13 cellular contexts compared by ENCODE assay signal in genomic region chr1:184379111-184379752, GRCh38. TPM values are rescaled to one million over a fixed set of nuclear protein-coding genes. Genes with fewer than 3 reads are reported as not detected.
DNase-seq lines count a peak whose midpoint lies in the region; ATAC-seq and TF ChIP-seq lines count a peak whose summit lies in the region.
"Had no signal": no experiment of that assay in that cellular context is flagged by ENCODE, and none has a peak within 500 bp of the region (broad histone marks: within the 10 kb centered on the region; RNA-seq: fewer than 3 reads in every experiment).

No MANE protein-coding gene starts in this region.

- intact Hi-C loops in A673 (cut with micrococcal nuclease; ENCODE audit: unreplicated experiment) (no loop called here), left ventricle myocardium inferior (cut with micrococcal nuclease) (no loop called here)

- BruUV-seq in A673 (replicated peaks; lab: Mats Ljungman, UMichigan), result no TSS peak

- CTCF ChIA-PET in A673 (lab: Charles Lee), result interaction anchor here (0.6 to 1.2 kb wide), 2 partner anchors 116 to 284 kb away, joined by 3 to 4 read pairs; no protein-coding TSS in a partner anchor

- H3K27ac ChIP-seq in A673 (ENCODE audit: low read depth, low read length, poor library complexity, severe bottlenecking) (no peak overlapping the region), left ventricle myocardium inferior (replicated peaks) (no peak overlapping the region)
- H3K27ac ChIP-seq: ovary had no signal

- POLR2A ChIA-PET in A673 (lab: Charles Lee; ENCODE audit: low non-redundant PET), result no interaction called here

- ATAC-seq in left lobe of liver, result no peak
- ATAC-seq: activated T-cell treated with anti-CD3 and anti-CD28 coated beads, Interleukin-2, amount 50 U/mL, for 72 hours had no signal

- in situ Hi-C loops in SK-MEL-5 (cut with HindIII; ENCODE audit: low pct_unique_long_range_greater_than_20kb, low sequenced_read_pairs), result no loop called here

- no peaks in the 10 kb centered on the region for H3K4me1 ChIP-seq in A673 (ENCODE audit: insufficient read depth, low read length, poor library complexity, severe bottlenecking)
- H3K4me1 ChIP-seq in left ventricle myocardium inferior, result no peaks in the 10 kb centered on the region

- H3K36me3 ChIP-seq in A673 (ENCODE audit: insufficient read depth, low read length, poor library complexity, severe bottlenecking) (no peaks in the 10 kb centered on the region), left ventricle myocardium inferior (no peaks in the 10 kb centered on the region)
- H3K36me3 ChIP-seq: ovary had no signal

- peak; percentile 24 for DNase-seq in A673 (ENCODE audit: low spot score)
- DNase-seq in HFF-Myc (ENCODE audit: extremely low read depth, low read depth), result no peak
- DNase-seq in SK-MEL-5 (ENCODE audit: low read depth, low spot score), result peak; percentile 67
- DNase-seq in left ventricle myocardium inferior, result no peak
- no peak for DNase-seq in inferior parietal cortex (ENCODE audit: extremely low spot score)
- no peak for DNase-seq in COR-L47 (lab: John Stamatoyannopoulos, UW)
- no peak for DNase-seq in left lobe of liver (ENCODE audit: low spot score)
- no peak for DNase-seq in SHP77 treated with DMSO at 0.1 percent for 48 hours (lab: John Stamatoyannopoulos, UW)
- DNase-seq: activated B cell treated with CpG ODN at 0.5 μM for 24 hours; activated T-cell treated with anti-CD3 and anti-CD28 coated beads, Interleukin-2, amount 50 U/mL, for 72 hours; ovary; stimulated activated CD4-positive, alpha-beta T cell treated with anti-CD3 and anti-CD28 coated beads, Interleukin-4, amount 100 ng/mL, for 4 hours had no signal

- no peak overlapping the region for H3K4me3 ChIP-seq in A673 (ENCODE audit: low read depth, low read length, poor library complexity, severe bottlenecking)
- H3K4me3 ChIP-seq in HFF-Myc (replicated peaks; ENCODE audit: low read depth, low read length), result no peak overlapping the region
- H3K4me3 ChIP-seq in left ventricle myocardium inferior, result no peak overlapping the region
- H3K4me3 ChIP-seq: lung, ovary had no signal

- H3K9me3 ChIP-seq in A673 (ENCODE audit: low read depth, low read length, poor library complexity, severe bottlenecking), result no peaks in the 10 kb centered on the region
- H3K9me3 ChIP-seq in left ventricle myocardium inferior (replicated peaks), result no peaks in the 10 kb centered on the region
- H3K9me3 ChIP-seq: ovary had no signal

- TF ChIP-seq CTCF in A673 (conservative IDR thresholded peaks at IDR 0.05; ENCODE audit: low read depth, low read length), result peak; percentile 48; the same call in 1 of the 2 replicates
- peak; percentile 29 for TF ChIP-seq CTCF in HFF-Myc (IDR thresholded peaks at IDR 0.05; ENCODE audit: low read depth, low read length, missing control alignments)
- peak; percentile 55 for TF ChIP-seq CTCF in left ventricle myocardium inferior (IDR thresholded peaks at IDR 0.05; ENCODE audit: borderline replicate concordance)

- H3K27me3 ChIP-seq in A673 (replicated peaks; ENCODE audit: insufficient read depth, low read depth, low read length, poor library complexity) (no peaks in the 10 kb centered on the region), left ventricle myocardium inferior (ENCODE audit: low read depth) (no peaks in the 10 kb centered on the region)
- H3K27me3 ChIP-seq: ovary had no signal

RNA-seq across cellular contexts. Expression of gene C1orf21, which starts 7.6 kb away (rescaled TPM):
- 31.3 and 34.3 TPM in 2 replicates for total RNA-seq in A673 (2021)
- 58.5 and 68.2 TPM in 2 replicates for total RNA-seq in SK-MEL-5 (2014; rRNA removed; shearing (Covaris generic))
- polyA plus RNA-seq in SK-MEL-5 (2015; cell fraction: cytosol; rRNA removed), result 20.9 and 27.5 TPM in 2 replicates
- polyA plus RNA-seq in SK-MEL-5 (2015; cell fraction: nucleus; rRNA removed), result 13.4 and 20.3 TPM in 2 replicates
- total RNA-seq in left ventricle myocardium inferior, result 79.9 TPM
- total RNA-seq in left lobe of liver, result 19.6 TPM

Comparison
In these comparisons a context has a peak if more than half of its experiments do, and no peak if none do; other contexts are left out.
1. DNase-seq: peak in A673 (single experiment) and SK-MEL-5 (single experiment); none in HFF-Myc (single experiment), left ventricle myocardium inferior (single experiment), inferior parietal cortex (single experiment), COR-L47 (single experiment), left lobe of liver (single experiment) and SHP77 treated with DMSO at 0.1 percent for 48 hours (single experiment).
2. Peak in every context shown above with its lines, with median percentiles within 50 percentile points of each other: CTCF ChIP-seq.